Comparison of ENCODE assay signal across 8 cellular contexts in the genomic region with DNA sequence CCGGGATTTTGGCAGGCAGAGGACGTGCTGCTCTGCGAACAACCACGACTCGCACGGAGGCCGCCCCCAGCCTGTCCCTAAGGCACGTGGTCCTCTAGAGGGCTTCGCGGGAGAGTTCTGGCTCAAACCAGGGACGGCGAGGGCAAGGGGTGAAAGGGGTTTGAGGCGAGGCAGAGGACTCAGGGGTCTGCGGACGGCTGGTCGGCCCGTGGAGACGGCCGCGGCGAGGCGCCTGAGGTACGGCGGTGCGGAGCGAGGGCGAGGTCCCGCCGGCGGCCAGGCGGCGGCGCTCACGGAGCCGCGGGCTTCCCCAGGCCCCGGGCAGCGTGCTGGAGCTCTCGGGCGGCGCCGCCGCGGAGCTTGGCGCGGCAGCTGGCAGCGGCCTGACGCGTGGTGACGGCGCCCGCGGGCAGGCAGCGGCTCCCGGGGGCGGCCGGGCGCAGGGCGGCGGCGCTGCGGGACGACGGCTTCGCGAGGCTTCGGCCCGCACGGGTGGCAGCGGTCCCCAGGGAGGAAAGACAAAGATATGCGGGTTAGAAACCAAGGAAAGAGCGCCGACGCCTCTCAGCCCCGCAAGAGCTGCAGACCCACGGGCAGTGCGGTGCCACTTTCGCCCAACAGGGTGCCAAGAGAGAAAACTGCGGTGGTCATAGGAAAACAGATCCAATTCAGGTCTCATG. TPM values are rescaled to one million over a fixed set of nuclear protein-coding genes. Genes with fewer than 3 reads are reported as not detected.
DNase-seq lines count a peak whose midpoint lies in the region; ATAC-seq and TF ChIP-seq lines count a peak whose summit lies in the region.

No MANE protein-coding gene starts in this region.

- TF ChIP-seq CTCF in PC-3 (conservative IDR thresholded peaks at IDR 0.05; ENCODE audit: low read depth, low read length): 0 out of 2 replicates have a peak, but pooled peaks have one; percentile 9
- TF ChIP-seq CTCF in suprapubic skin (IDR thresholded peaks at IDR 0.05): peak; percentile 8 to 64

- intact Hi-C loops in PC-3 (cut with micrococcal nuclease): loop anchor here (10.0 kb wide), 1 partner anchor 167 kb away; no protein-coding TSS in a partner anchor

- no peaks in the 10 kb centered on the region for H4K20me1 ChIP-seq in PC-3 (ENCODE audit: low read length)

- H3K79me2 ChIP-seq in PC-3 (ENCODE audit: low read length): no peaks in the 10 kb centered on the region

- POLR2A ChIA-PET in PC-3 (lab: Charles Lee; ENCODE audit: unreplicated experiment): interaction anchor here (0.6 kb wide), 1 partner anchor 240 kb away, joined by 7 read pairs; the partner anchor contains the start of gene ARF5

- H2AFZ ChIP-seq in PC-3 (ENCODE audit: low read length): peak overlapping the region; percentile 52; the same call in 1 of the 2 replicates

- H3K4me3 ChIP-seq in PC-3 (ENCODE audit: low read length) (peak overlapping the region; percentile 37; the same call in 1 of the 2 replicates), suprapubic skin (peak overlapping the region; percentile 41)

- BruUV-seq in PC-3 (replicated peaks; lab: Mats Ljungman, UMichigan): no TSS peak

- ATAC-seq in GM19452 (IDR thresholded peaks at IDR 0.05; ENCODE audit: unreplicated experiment): peak; percentile 100
- ATAC-seq in PC-3: peak; percentile 97

- H3K27me3 ChIP-seq in PC-3 (ENCODE audit: low read length): no peaks in the 10 kb centered on the region
- H3K27me3 ChIP-seq in suprapubic skin: no peaks in the 10 kb centered on the region

- WGBS in suprapubic skin: 3% methylated on average over 58 of the region's 79 CpGs

- H3K9ac ChIP-seq in PC-3 (ENCODE audit: low read length): no peak overlapping the region; the same call in 1 of the 2 replicates

- H3K36me3 ChIP-seq in PC-3 (ENCODE audit: low read depth, low read length) (no peaks in the 10 kb centered on the region), suprapubic skin (no peaks in the 10 kb centered on the region)

- TF ChIP-seq EP300 in suprapubic skin (IDR thresholded peaks at IDR 0.05): no peak

- no peaks in the 10 kb centered on the region for H3K9me3 ChIP-seq in PC-3 (ENCODE audit: low read length)
- no peaks in the 10 kb centered on the region for H3K9me3 ChIP-seq in suprapubic skin

- no peaks in the 10 kb centered on the region for H3K9me2 ChIP-seq in PC-3 (replicated peaks; ENCODE audit: low read length)

- no peak for TF ChIP-seq POLR2A in suprapubic skin (IDR thresholded peaks at IDR 0.05)

- H3K27ac ChIP-seq in PC-3 (ENCODE audit: low read length) (no peak overlapping the region), suprapubic skin (no peak overlapping the region)

- DNase-seq in CD1c-positive myeloid dendritic cell (ENCODE audit: extremely low spot score): peak; percentile 84
- peak; percentile 62 for DNase-seq in HK-2 (ENCODE audit: unreplicated experiment)
- DNase-seq in PC-3: peak; percentile 38
- peak; percentile 65 for DNase-seq in activated T-helper 9 cell treated with anti-CD3 and anti-CD28 coated beads, Interleukin-2, amount 50 U/mL, for 16 hours (ENCODE audit: low read depth)
- DNase-seq in fibroblast of the conjunctiva (ENCODE audit: low read depth): peak; percentile 26
- DNase-seq in occipital lobe (lab: John Stamatoyannopoulos, UW): peak; percentile 37
- peak; percentile 59 to 78 for DNase-seq in suprapubic skin (ENCODE audit: low spot score in 2 of 2)

- CTCF ChIA-PET in PC-3 (lab: Charles Lee): interaction anchor here (0.6 to 0.8 kb wide), 4 partner anchors 41 to 167 kb away, joined by 3 to 10 read pairs (median 5); no protein-coding TSS in a partner anchor

- no peaks in the 10 kb centered on the region for H3K4me1 ChIP-seq in PC-3 (ENCODE audit: insufficient read depth, low read length)
- peaks cover 12% of the 10 kb centered on the region for H3K4me1 ChIP-seq in suprapubic skin

- no peaks in the 10 kb centered on the region for H3F3A ChIP-seq in PC-3 (ENCODE audit: low read length, unreplicated experiment)

- H3K4me2 ChIP-seq in PC-3 (ENCODE audit: low read length): peak overlapping the region; percentile 64; the same call in 1 of the 2 replicates

RNA-seq across cellular contexts. Expression of gene ZNF800, which starts 44.8 kb away (rescaled TPM):
- total RNA-seq in PC-3 (2014; rRNA removed) (13.2 and 18.5 TPM in 2 replicates), occipital lobe (51.0 TPM), suprapubic skin (10 to 100 TPM; 41.7 to 57.3 (median 49.7) TPM)

Comparison
In these comparisons a context has a peak if more than half of its experiments do, and no peak if none do; other contexts are left out.
1. DNase-seq: peak in every context shown above with its lines; median percentile 84 in CD1c-positive myeloid dendritic cell; 68 in suprapubic skin; 65 in activated T-helper 9 cell treated with anti-CD3 and anti-CD28 coated beads, Interleukin-2, amount 50 U/mL, for 16 hours; 62 in HK-2; 38 in PC-3; 37 in occipital lobe; 26 in fibroblast of the conjunctiva.